In the genomic region with DNA sequence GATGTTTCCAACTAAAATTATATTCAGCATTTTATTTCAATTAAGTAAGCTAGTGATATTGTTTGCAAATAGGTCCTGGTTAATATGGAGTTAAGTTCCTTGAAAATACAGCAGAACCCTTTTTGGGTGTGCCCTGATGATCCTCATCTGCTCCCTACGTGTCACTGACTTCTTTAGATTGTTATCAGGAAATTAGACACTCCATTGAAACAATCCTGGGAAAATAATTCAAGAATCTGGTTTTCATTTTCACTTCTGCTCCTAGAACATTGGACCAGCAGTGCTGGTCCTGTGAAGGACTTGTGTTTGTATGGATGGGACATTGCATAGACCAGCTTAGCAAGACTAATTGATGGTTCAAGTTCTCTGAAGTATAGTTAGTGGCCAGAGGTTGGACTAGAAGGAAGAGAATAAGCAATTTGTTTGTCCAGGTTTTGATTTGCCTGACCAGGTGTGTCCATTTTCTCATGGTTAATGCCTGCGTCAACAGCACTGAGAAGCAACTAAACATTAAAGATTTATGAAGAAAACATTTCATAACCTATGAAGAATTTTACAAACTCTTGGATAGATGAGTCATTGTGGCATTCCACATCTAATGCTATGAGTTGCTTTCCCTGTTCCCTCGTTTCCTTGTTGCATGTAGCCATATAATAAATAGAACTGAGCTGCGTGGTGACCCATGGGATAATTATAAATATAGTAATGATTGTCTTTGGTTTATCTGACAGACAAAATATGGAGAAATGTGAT, we compare ENCODE assay signal across 22 cellular contexts.
DNase-seq lines count a peak whose midpoint lies in the region; ATAC-seq and TF ChIP-seq lines count a peak whose summit lies in the region.
"Had no signal": no experiment of that assay in that cellular context is flagged by ENCODE, and none has a peak within 500 bp of the region (broad histone marks: within the 10 kb centered on the region; RNA-seq: fewer than 3 reads in every experiment).

No MANE protein-coding gene starts in this region.

- no peak overlapping the region for H3K27ac Mint-ChIP-seq in CD14-positive monocyte
- H3K27ac Mint-ChIP-seq: activated CD8-positive, alpha-beta T cell treated with anti-CD3 and anti-CD28 coated beads, Interleukin-2, amount 10 ng/mL, durations not matched to agents 7 days and 5 days; activated T-helper 17 cell treated with anti-CD3 and anti-CD28 coated beads, Interleukin-2, amount 50 U/mL, for 72 hours had no signal

- H2AFZ ChIP-seq in hepatocyte = no peak overlapping the region

- no peaks in the 10 kb centered on the region for H3K27me3 Mint-ChIP-seq in CD14-positive monocyte (ENCODE audit: low read depth in 3 of 3)
- H3K27me3 Mint-ChIP-seq: activated T-helper 17 cell treated with anti-CD3 and anti-CD28 coated beads, Interleukin-2, amount 50 U/mL, for 72 hours had no signal

- no peak overlapping the region for H3K4me3 Mint-ChIP-seq in CD14-positive monocyte
- H3K4me3 Mint-ChIP-seq: activated CD8-positive, alpha-beta T cell treated with anti-CD3 and anti-CD28 coated beads, Interleukin-2, amount 10 ng/mL, durations not matched to agents 7 days and 5 days; activated T-helper 17 cell treated with anti-CD3 and anti-CD28 coated beads, Interleukin-2, amount 50 U/mL, for 72 hours had no signal

- H3K4me2 ChIP-seq in hepatocyte = no peak overlapping the region

- ATAC-seq in HG03432 (IDR thresholded peaks at IDR 0.05; ENCODE audit: unreplicated experiment) = no peak
- no peak for ATAC-seq in stimulated activated naive CD8-positive, alpha-beta T cell treated with anti-CD3 and anti-CD28 coated beads, Interleukin-15, Interleukin-2, amounts not matched to agents 100 U/mL and 50 U/mL, for 24 hours
- ATAC-seq: activated CD8-positive, alpha-beta T cell treated with anti-CD3 and anti-CD28 coated beads, Interleukin-2, amount 10 ng/mL, durations not matched to agents 7 days and 5 days; activated T-helper 17 cell treated with anti-CD3 and anti-CD28 coated beads, Interleukin-2, amount 50 U/mL, for 72 hours had no signal

- no peak overlapping the region for H3K27ac ChIP-seq in hepatocyte
- H3K27ac ChIP-seq: SK-N-MC had no signal

- H3K9me3 Mint-ChIP-seq in CD14-positive monocyte = no peaks in the 10 kb centered on the region
- H3K9me3 Mint-ChIP-seq: activated T-helper 17 cell treated with anti-CD3 and anti-CD28 coated beads, Interleukin-2, amount 50 U/mL, for 72 hours had no signal

- no peaks in the 10 kb centered on the region for H3K27me3 ChIP-seq in hepatocyte

- no peaks in the 10 kb centered on the region for H3K79me2 ChIP-seq in hepatocyte

- no peaks in the 10 kb centered on the region for H3K9me2 ChIP-seq in hepatocyte (replicated peaks; ENCODE audit: insufficient read depth)

- H3K36me3 ChIP-seq in hepatocyte (replicated peaks; ENCODE audit: insufficient read depth, low read depth) = no peaks in the 10 kb centered on the region
- H3K36me3 ChIP-seq: HAP-1 had no signal

- TF ChIP-seq CTCF in astrocyte of the spinal cord (IDR thresholded peaks at IDR 0.05; ENCODE audit: low read depth, low read length) = no peak
- no peak for TF ChIP-seq CTCF in hepatocyte (IDR thresholded peaks at IDR 0.05; ENCODE audit: poor library complexity)
- TF ChIP-seq CTCF in GM13977 (IDR thresholded peaks at IDR 0.05; ENCODE audit: extremely low read depth, insufficient read depth, missing control alignments) = no peak
- TF ChIP-seq CTCF in CD14-positive monocyte (IDR thresholded peaks at IDR 0.05) = no peak

- no peaks in the 10 kb centered on the region for H4K20me1 ChIP-seq in hepatocyte (ENCODE audit: insufficient read depth, poor library complexity, severe bottlenecking)

- in situ Hi-C loops in astrocyte of the spinal cord (cut with HindIII; ENCODE audit: low sequenced_read_pairs) (no loop called here), GM13977 (cut with MboI; ENCODE audit: low pct_unique_long_range_greater_than_20kb, low sequenced_read_pairs, unreplicated experiment) (loop anchor here (5.0 to 25.0 kb wide), 3 partner anchors 303 to 843 kb away; partner anchors contain the start of genes RPL24 and ZBTB11)

- H3K4me3 ChIP-seq in astrocyte of the spinal cord (ENCODE audit: low read depth, low read length) = no peak overlapping the region
- no peak overlapping the region for H3K4me3 ChIP-seq in hepatocyte
- H3K4me3 ChIP-seq: HAP-1, SK-N-MC had no signal

- H3K36me3 Mint-ChIP-seq in CD14-positive monocyte = no peaks in the 10 kb centered on the region

- intact Hi-C loops in CD14-positive monocyte (cut with micrococcal nuclease) = loop anchor here in 1 of 2 donors (5.0 kb wide), 1 partner anchor 723 kb away; no protein-coding TSS in a partner anchor

- DNase-seq in COLO829 (ENCODE audit: low spot score) = peak; percentile 20
- DNase-seq in LoVo (ENCODE audit: low spot score) = peak; percentile 8
- DNase-seq in astrocyte of the spinal cord (ENCODE audit: low read depth, low spot score) = peak; percentile 21
- DNase-seq in hepatocyte (ENCODE audit: low spot score) = peak; percentile 16
- no peak for DNase-seq in GM13977 (ENCODE audit: low spot score)
- no peak for DNase-seq in stimulated activated naive CD8-positive, alpha-beta T cell treated with anti-CD3 and anti-CD28 coated beads, Interleukin-15, Interleukin-2, amounts not matched to agents 100 U/mL and 50 U/mL, for 24 hours
- no peak for DNase-seq in CD14-positive monocyte (ENCODE audit: low spot score)
- DNase-seq: ACHN; activated CD8-positive, alpha-beta T cell treated with anti-CD3 and anti-CD28 coated beads, Interleukin-2, amount 10 ng/mL, durations not matched to agents 7 days and 5 days; amniotic stem cell; GDM1; head of caudate nucleus; midbrain; MV-4-11; NCI-H2081; NCI-H510A treated with DMSO at 0.1 percent for 48 hours; right cardiac atrium; substantia nigra had no signal

- WGBS in hepatocyte (ENCODE audit: low lambda C conversion rate, missing lambda C conversion rate) = 77% methylated on average over 4 of the region's 4 CpGs

- no peaks in the 10 kb centered on the region for H3K9me3 ChIP-seq in hepatocyte (ENCODE audit: low read depth)
- H3K9me3 ChIP-seq: HAP-1 had no signal

- H3K4me1 ChIP-seq in hepatocyte (ENCODE audit: insufficient read depth) = no peaks in the 10 kb centered on the region
- H3K4me1 ChIP-seq: HAP-1 had no signal

- H3K4me1 Mint-ChIP-seq in CD14-positive monocyte = peaks cover 14% of the 10 kb centered on the region
- H3K4me1 Mint-ChIP-seq: activated T-helper 17 cell treated with anti-CD3 and anti-CD28 coated beads, Interleukin-2, amount 50 U/mL, for 72 hours had no signal

Comparison
In these comparisons a context has a peak if more than half of its experiments do, and no peak if none do; other contexts are left out.
1. DNase-seq: peak in COLO829 (single experiment), LoVo (single experiment), astrocyte of the spinal cord (single experiment) and hepatocyte (single experiment); none in GM13977 (single experiment), stimulated activated naive CD8-positive, alpha-beta T cell treated with anti-CD3 and anti-CD28 coated beads, Interleukin-15, Interleukin-2, amounts not matched to agents 100 U/mL and 50 U/mL, for 24 hours (single experiment) and CD14-positive monocyte (single experiment).